In the genomic region with DNA sequence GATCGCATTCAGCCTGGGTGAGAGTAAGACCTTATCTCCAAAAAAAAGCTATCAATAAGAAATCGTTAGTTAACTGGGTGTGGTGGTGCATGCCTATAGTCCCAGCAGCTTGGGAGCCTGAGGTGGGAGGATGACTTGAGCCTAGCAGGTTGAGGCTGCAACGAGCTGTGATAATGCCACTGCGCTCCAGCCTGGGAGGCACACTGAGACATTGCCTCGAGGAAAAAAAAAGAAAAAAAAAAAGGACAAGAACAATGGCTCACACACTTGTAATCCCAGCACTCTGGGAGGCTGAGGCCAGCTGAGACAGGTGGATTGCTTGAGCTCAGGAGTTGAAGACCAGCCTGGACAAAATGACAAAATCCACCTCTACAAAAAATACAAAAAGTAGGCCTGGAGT, we compare ENCODE assay signal across 17 cellular contexts. TPM values are rescaled to one million over a fixed set of nuclear protein-coding genes. Genes with fewer than 3 reads are reported as not detected.
DNase-seq lines count a peak whose midpoint lies in the region; ATAC-seq and TF ChIP-seq lines count a peak whose summit lies in the region.
"Had no signal": no experiment of that assay in that cellular context is flagged by ENCODE, and none has a peak within 500 bp of the region (broad histone marks: within the 10 kb centered on the region; RNA-seq: fewer than 3 reads in every experiment).

No MANE protein-coding gene starts in this region.

- no peaks in the 10 kb centered on the region for H3K27me3 Mint-ChIP-seq in CD8-positive, alpha-beta memory T cell
- H3K27me3 Mint-ChIP-seq in H9 (ENCODE audit: low read depth) (no peaks in the 10 kb centered on the region), nephron progenitor cell (ENCODE audit: low read depth, poor library complexity) (no peaks in the 10 kb centered on the region)
- H3K27me3 Mint-ChIP-seq in central memory CD8-positive, alpha-beta T cell, result no peaks in the 10 kb centered on the region
- H3K27me3 Mint-ChIP-seq: activated CD4-positive, alpha-beta T cell treated with anti-CD3 and anti-CD28 coated beads, Interleukin-2, amount 10 ng/mL, durations not matched to agents 24 days and 14 days had no signal

- H4K20me1 ChIP-seq in H9 (ENCODE audit: control insufficient read depth, insufficient read depth, insufficient read length), result no peaks in the 10 kb centered on the region

- peaks cover 58% of the 10 kb centered on the region for H3K79me2 ChIP-seq in H9 (ENCODE audit: insufficient read depth, low read length)

- CTCF ChIA-PET in CD8-positive, alpha-beta memory T cell (lab: Charles Lee), result no interaction called here

- no peaks in the 10 kb centered on the region for H3K9me3 ChIP-seq in CD8-positive, alpha-beta memory T cell (ENCODE audit: low read length)
- H3K9me3 ChIP-seq in H9 (ENCODE audit: control insufficient read depth, low read depth, low read length), result no peaks in the 10 kb centered on the region
- H3K9me3 ChIP-seq: BLaER1, SK-N-SH had no signal

- no peak overlapping the region for H2BK20ac ChIP-seq in H9 (ENCODE audit: low read depth, low read length, poor library complexity, severe bottlenecking)

- DNase-seq in CD8-positive, alpha-beta memory T cell, result no peak
- DNase-seq in H9, result no peak
- no peak for DNase-seq in central memory CD8-positive, alpha-beta T cell (ENCODE audit: low spot score in 2 of 2)
- DNase-seq in nephron progenitor cell, result no peak
- DNase-seq in stimulated activated CD4-positive, alpha-beta T cell treated with anti-CD3 and anti-CD28 coated beads, Interleukin-2, amount 100 ng/mL, for 24 hours, result no peak
- no peak for DNase-seq in globus pallidus (ENCODE audit: low spot score)
- DNase-seq: activated CD4-positive, alpha-beta T cell treated with anti-CD3 and anti-CD28 coated beads, Interleukin-2, amount 10 ng/mL, durations not matched to agents 24 days and 14 days; activated T-cell treated with anti-CD3 and anti-CD28 coated beads, Interleukin-2, amount 50 U/mL, for 1 hour; DMS79 treated with DMSO at 0.1 percent for 48 hours; Karpas-422; midbrain; NCI-H1694; NCI-H524; SK-N-SH had no signal

- no peak overlapping the region for H3K56ac ChIP-seq in H9 (ENCODE audit: insufficient read length, low read depth, low read length)

- H3K18ac ChIP-seq in H9 (ENCODE audit: insufficient read length, low read depth, low read length), result no peak overlapping the region

- no CpG with 5 or more reads among the region's 5 CpGs for WGBS in H9 (ENCODE audit: extremely low coverage, insufficient read length, low lambda C conversion rate)

- H3K9ac ChIP-seq in H9 (ENCODE audit: extremely low read depth, insufficient read length, low read length), result no peak overlapping the region
- H3K9ac ChIP-seq: BLaER1, parathyroid adenoma, SK-N-SH had no signal

- H3K36me3 Mint-ChIP-seq in CD8-positive, alpha-beta memory T cell, result peaks cover 6 to 72% (median 11%) of the 10 kb centered on the region in 3 donors
- H3K36me3 Mint-ChIP-seq in H9 (ENCODE audit: insufficient read depth in 1 of 3, low read depth in 3 of 3) (peaks cover 34 to 72% (median 62%) of the 10 kb centered on the region in 3 experiments), nephron progenitor cell (ENCODE audit: low read depth) (peaks cover 92% of the 10 kb centered on the region)
- peaks cover 68% of the 10 kb centered on the region for H3K36me3 Mint-ChIP-seq in central memory CD8-positive, alpha-beta T cell (ENCODE audit: insufficient read depth)

- H3K4ac ChIP-seq in H9 (ENCODE audit: low read depth, low read length), result no peak overlapping the region

- no peak overlapping the region for H2AFZ ChIP-seq in H9 (ENCODE audit: low read length)
- H2AFZ ChIP-seq: parathyroid adenoma had no signal

- H2BK5ac ChIP-seq in H9 (ENCODE audit: insufficient read length, low read length), result no peak overlapping the region

- no peaks in the 10 kb centered on the region for H3K27me3 ChIP-seq in CD8-positive, alpha-beta memory T cell (ENCODE audit: insufficient read depth, low read length, poor library complexity, severe bottlenecking)
- no peaks in the 10 kb centered on the region for H3K27me3 ChIP-seq in H9 (ENCODE audit: insufficient read depth, low read length)
- H3K27me3 ChIP-seq: BLaER1 had no signal

- peak overlapping the region; percentile 30 for H3K4me2 ChIP-seq in H9 (ENCODE audit: insufficient read depth, insufficient read length, low read length)
- H3K4me2 ChIP-seq: BLaER1, SK-N-SH had no signal

- H3K4me3 ChIP-seq in CD8-positive, alpha-beta memory T cell (ENCODE audit: low read length), result no peak overlapping the region
- H3K4me3 ChIP-seq: BLaER1 had no signal

- H3K4me1 ChIP-seq in CD8-positive, alpha-beta memory T cell (ENCODE audit: insufficient read depth, low read length), result peaks cover 21% of the 10 kb centered on the region
- no peaks in the 10 kb centered on the region; the same call in 1 of the 2 replicates for H3K4me1 ChIP-seq in H9 (ENCODE audit: insufficient read depth, low read length)
- H3K4me1 ChIP-seq: BLaER1, parathyroid adenoma had no signal

- H3K9me3 Mint-ChIP-seq in CD8-positive, alpha-beta memory T cell, result no peaks in the 10 kb centered on the region
- H3K9me3 Mint-ChIP-seq in H9 (no peaks in the 10 kb centered on the region), nephron progenitor cell (peaks cover 3% of the 10 kb centered on the region)
- no peaks in the 10 kb centered on the region for H3K9me3 Mint-ChIP-seq in central memory CD8-positive, alpha-beta T cell
- H3K9me3 Mint-ChIP-seq: activated CD4-positive, alpha-beta T cell treated with anti-CD3 and anti-CD28 coated beads, Interleukin-2, amount 10 ng/mL, durations not matched to agents 24 days and 14 days had no signal

- H2AK5ac ChIP-seq in H9 (ENCODE audit: insufficient read length, low read length), result no peak overlapping the region

- no peak overlapping the region for H4K91ac ChIP-seq in H9 (ENCODE audit: insufficient read length, low read depth, low read length)

- no peak overlapping the region for H2BK120ac ChIP-seq in H9 (ENCODE audit: low read depth, low read length, poor library complexity, severe bottlenecking)

- H3K23me2 ChIP-seq in H9 (ENCODE audit: insufficient read length, low read depth, low read length, poor library complexity, severe bottlenecking), result no peaks in the 10 kb centered on the region

- no peak overlapping the region for H3K27ac ChIP-seq in CD8-positive, alpha-beta memory T cell (ENCODE audit: low read depth, low read length)
- no peak overlapping the region for H3K27ac ChIP-seq in H9 (ENCODE audit: insufficient read length, low read depth, low read length)
- H3K27ac ChIP-seq: BLaER1, parathyroid adenoma had no signal

- H3K23ac ChIP-seq in H9 (ENCODE audit: insufficient read length, low read depth, low read length), result no peak overlapping the region

- TF ChIP-seq CTCF in H9 (conservative IDR thresholded peaks at IDR 0.05) (no peak), nephron progenitor cell (IDR thresholded peaks at IDR 0.05) (no peak)

- no peak overlapping the region for H3T11ph ChIP-seq in H9 (ENCODE audit: low read length)

- no peak for ATAC-seq in central memory CD8-positive, alpha-beta T cell (replicated peaks; ENCODE audit: extremely low read depth, poor library complexity, severe bottlenecking)
- ATAC-seq in HG03097 (IDR thresholded peaks at IDR 0.05; ENCODE audit: low FRiP score, unreplicated experiment), result no peak

- peaks cover 4% of the 10 kb centered on the region for H3K36me3 ChIP-seq in CD8-positive, alpha-beta memory T cell (ENCODE audit: insufficient read depth, low read length)

- H3K79me1 ChIP-seq in H9 (ENCODE audit: insufficient read depth, low read depth, low read length, poor library complexity, severe bottlenecking), result peaks cover 15% of the 10 kb centered on the region

- no peak overlapping the region for H3K14ac ChIP-seq in H9 (ENCODE audit: insufficient read depth, low read length)

- POLR2A ChIA-PET in CD8-positive, alpha-beta memory T cell (lab: Charles Lee), result no interaction called here

- H3K4me3 Mint-ChIP-seq in CD8-positive, alpha-beta memory T cell, result peak overlapping the region in 6 of 7 donors; percentile 7 to 72 (median 52)
- H3K4me3 Mint-ChIP-seq in H9 (no peak overlapping the region), nephron progenitor cell (no peak overlapping the region)
- peak overlapping the region; percentile 55 for H3K4me3 Mint-ChIP-seq in central memory CD8-positive, alpha-beta T cell
- H3K4me3 Mint-ChIP-seq: activated CD4-positive, alpha-beta T cell treated with anti-CD3 and anti-CD28 coated beads, Interleukin-2, amount 10 ng/mL, durations not matched to agents 24 days and 14 days had no signal

- no peak overlapping the region for H2BK15ac ChIP-seq in H9 (ENCODE audit: low read depth, low read length)

- peaks cover 54 to 80% (median 80%) of the 10 kb centered on the region in 3 donors for H3K4me1 Mint-ChIP-seq in CD8-positive, alpha-beta memory T cell
- H3K4me1 Mint-ChIP-seq in H9 (peaks cover 7 to 14% of the 10 kb centered on the region in 2 experiments), nephron progenitor cell (peaks cover 5% of the 10 kb centered on the region)
- peaks cover 59% of the 10 kb centered on the region for H3K4me1 Mint-ChIP-seq in central memory CD8-positive, alpha-beta T cell

- H4K8ac ChIP-seq in H9 (replicated peaks; ENCODE audit: insufficient read length, low read depth, low read length), result peak overlapping the region; percentile 96

- H4K5ac ChIP-seq in H9 (ENCODE audit: insufficient read length, low read depth, low read length), result no peak overlapping the region

- peak overlapping the region in 3 of 8 donors; percentile 26 to 77 (median 76) for H3K27ac Mint-ChIP-seq in CD8-positive, alpha-beta memory T cell
- H3K27ac Mint-ChIP-seq in H9 (peak overlapping the region in 1 of 3 experiments; percentile 85; a peak in 3 of 7 replicates), nephron progenitor cell (peak overlapping the region; percentile 76)
- no peak overlapping the region for H3K27ac Mint-ChIP-seq in central memory CD8-positive, alpha-beta T cell (ENCODE audit: low read depth)

- no peak overlapping the region for H2BK12ac ChIP-seq in H9 (ENCODE audit: insufficient read length, low read depth, low read length)

RNA-seq across cellular contexts. Expression of a gene that starts 16.1 kb away (rescaled TPM):
- total RNA-seq in CD8-positive, alpha-beta memory T cell, result 100 to 1,000 TPM; 104 to 112 TPM
- polyA plus RNA-seq in CD8-positive, alpha-beta memory T cell, result 33.0 TPM
- total RNA-seq in H9 (2021), result 134 and 137 TPM in 2 replicates

Comparison
In these comparisons a context has a peak if more than half of its experiments do, and no peak if none do; other contexts are left out.
1. H3K4me3 Mint-ChIP-seq: peak in CD8-positive, alpha-beta memory T cell (6 of 7) and central memory CD8-positive, alpha-beta T cell (single experiment); none in H9 (0 of 2) and nephron progenitor cell (single experiment).